In the genomic region with DNA sequence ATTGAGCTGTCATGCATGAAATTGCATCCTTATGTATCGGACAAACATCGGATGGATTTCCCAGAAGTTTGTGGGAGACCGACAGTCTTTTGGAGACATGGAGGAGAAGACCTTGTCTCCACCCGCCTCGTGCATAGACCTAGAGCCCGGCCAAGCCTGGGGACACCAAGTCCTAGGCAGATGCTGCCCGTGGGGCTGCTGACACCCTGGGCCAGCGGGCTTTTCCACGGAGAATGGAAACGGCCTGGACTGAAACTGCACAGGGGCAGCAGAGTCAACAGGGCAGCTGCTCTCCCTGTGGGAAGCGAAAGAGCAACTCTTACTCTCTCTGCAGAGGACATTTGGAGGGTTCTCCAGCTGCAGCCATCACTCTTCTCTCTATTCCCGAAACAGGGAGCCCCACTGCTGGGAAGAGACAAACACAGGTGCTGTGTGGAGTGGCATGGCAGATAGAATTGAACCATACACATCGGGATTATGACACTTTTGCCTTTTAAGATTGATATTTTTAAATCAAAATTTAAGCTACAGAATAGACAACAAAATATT, we compare ENCODE assay signal across 14 cellular contexts.
DNase-seq lines count a peak whose midpoint lies in the region; ATAC-seq and TF ChIP-seq lines count a peak whose summit lies in the region.
"Had no signal": no experiment of that assay in that cellular context is flagged by ENCODE, and none has a peak within 500 bp of the region (broad histone marks: within the 10 kb centered on the region; RNA-seq: fewer than 3 reads in every experiment).

No MANE protein-coding gene starts in this region.

- H3K4me2 ChIP-seq in GM23248 (ENCODE audit: unreplicated experiment) (peak overlapping the region; percentile 100), PC-3 (ENCODE audit: low read length) (peak overlapping the region; percentile 74)

- H3K27me3 Mint-ChIP-seq in activated CD4-positive, alpha-beta T cell treated with anti-CD3 and anti-CD28 coated beads, Interleukin-2, amount 10 ng/mL, durations not matched to agents 7 days and 5 days: no peaks in the 10 kb centered on the region
- H3K27me3 Mint-ChIP-seq: stimulated activated memory B cell treated with anti-CD40 and anti-IgM and Interleukin-4, amounts not matched to agents 10 μg/mL and 1 μg/mL and 100 μg/mL, for 72 hours had no signal

- H3K9me2 ChIP-seq in GM23248 (ENCODE audit: insufficient read depth) (no peaks in the 10 kb centered on the region), PC-3 (replicated peaks; ENCODE audit: low read length) (no peaks in the 10 kb centered on the region)

- intact Hi-C loops in PC-3 (cut with micrococcal nuclease): no loop called here

- H3K27ac ChIP-seq in GM23248: no peak overlapping the region
- H3K27ac ChIP-seq in PC-3 (ENCODE audit: low read length): no peak overlapping the region
- no peak overlapping the region for H3K27ac ChIP-seq in stomach smooth muscle (ENCODE audit: low read length)

- peak overlapping the region; percentile 98 for H2AFZ ChIP-seq in GM23248
- peak overlapping the region; percentile 60; the same call in 1 of the 2 replicates for H2AFZ ChIP-seq in PC-3 (ENCODE audit: low read length)

- ATAC-seq in PC-3 (no peak), GM18520 (IDR thresholded peaks at IDR 0.05; ENCODE audit: unreplicated experiment) (no peak), GM21447 (IDR thresholded peaks at IDR 0.05; ENCODE audit: unreplicated experiment) (no peak)
- ATAC-seq: HCT116; stimulated activated memory B cell treated with anti-CD40 and anti-IgM and Interleukin-4, amounts not matched to agents 10 μg/mL and 1 μg/mL and 100 μg/mL, for 72 hours had no signal

- peaks cover 3% of the 10 kb centered on the region for H3K4me1 Mint-ChIP-seq in activated CD4-positive, alpha-beta T cell treated with anti-CD3 and anti-CD28 coated beads, Interleukin-2, amount 10 ng/mL, durations not matched to agents 7 days and 5 days
- H3K4me1 Mint-ChIP-seq: neural crest cell; stimulated activated memory B cell treated with anti-CD40 and anti-IgM and Interleukin-4, amounts not matched to agents 10 μg/mL and 1 μg/mL and 100 μg/mL, for 72 hours had no signal

- H3K27ac Mint-ChIP-seq in activated CD4-positive, alpha-beta T cell treated with anti-CD3 and anti-CD28 coated beads, Interleukin-2, amount 10 ng/mL, durations not matched to agents 7 days and 5 days: no peak overlapping the region
- H3K27ac Mint-ChIP-seq: stimulated activated memory B cell treated with anti-CD40 and anti-IgM and Interleukin-4, amounts not matched to agents 10 μg/mL and 1 μg/mL and 100 μg/mL, for 72 hours had no signal

- H3K9me3 ChIP-seq in GM23248 (ENCODE audit: low read depth): no peaks in the 10 kb centered on the region
- H3K9me3 ChIP-seq in PC-3 (ENCODE audit: low read length): no peaks in the 10 kb centered on the region
- H3K9me3 ChIP-seq in stomach smooth muscle (ENCODE audit: control insufficient read depth in 2 of 2, low read length in 2 of 2): no peaks in the 10 kb centered on the region

- H3K4me3 Mint-ChIP-seq in activated CD4-positive, alpha-beta T cell treated with anti-CD3 and anti-CD28 coated beads, Interleukin-2, amount 10 ng/mL, durations not matched to agents 7 days and 5 days: no peak overlapping the region
- H3K4me3 Mint-ChIP-seq: neural crest cell; stimulated activated memory B cell treated with anti-CD40 and anti-IgM and Interleukin-4, amounts not matched to agents 10 μg/mL and 1 μg/mL and 100 μg/mL, for 72 hours had no signal

- H3K27me3 ChIP-seq in GM23248 (replicated peaks; ENCODE audit: insufficient read depth): no peaks in the 10 kb centered on the region
- H3K27me3 ChIP-seq in PC-3 (ENCODE audit: low read length): no peaks in the 10 kb centered on the region
- no peaks in the 10 kb centered on the region for H3K27me3 ChIP-seq in stomach smooth muscle (ENCODE audit: control insufficient read depth in 1 of 2, insufficient read depth in 2 of 2, low read length in 2 of 2)

- H3K36me3 ChIP-seq in GM23248 (ENCODE audit: low read depth) (no peaks in the 10 kb centered on the region), PC-3 (ENCODE audit: low read depth, low read length) (no peaks in the 10 kb centered on the region), stomach smooth muscle (ENCODE audit: control insufficient read depth in 2 of 2, insufficient read depth in 2 of 2, low read length in 2 of 2) (no peaks in the 10 kb centered on the region)

- H3K4me1 ChIP-seq in GM23248 (ENCODE audit: insufficient read depth) (no peaks in the 10 kb centered on the region), PC-3 (ENCODE audit: insufficient read depth, low read length) (no peaks in the 10 kb centered on the region), stomach smooth muscle (ENCODE audit: control insufficient read depth, insufficient read depth, low read length) (peaks cover 12% of the 10 kb centered on the region)

- WGBS in GM23248 (ENCODE audit: low coverage in 1 of 2, low lambda C conversion rate in 2 of 2, missing lambda C conversion rate in 2 of 2), 2 experiments: 2 to 3% methylated on average over 13 of the region's 13 CpGs

- H3K4me3 ChIP-seq in GM23248 (peak overlapping the region; percentile 86), PC-3 (ENCODE audit: low read length) (peak overlapping the region; percentile 61), stomach smooth muscle (ENCODE audit: low read length in 2 of 2) (peak overlapping the region; percentile 62 to 71)

- H4K20me1 ChIP-seq in GM23248 (ENCODE audit: insufficient read depth): no peaks in the 10 kb centered on the region
- H4K20me1 ChIP-seq in PC-3 (ENCODE audit: low read length): no peaks in the 10 kb centered on the region

- in situ Hi-C loops in GM23248 (cut with MboI): no loop called here

- CTCF ChIA-PET in PC-3 (lab: Charles Lee): no interaction called here
- CTCF ChIA-PET in activated CD4-positive, alpha-beta T cell treated with anti-CD3 and anti-CD28 coated beads, Interleukin-2, amount 10 ng/mL, durations not matched to agents 7 days and 5 days (lab: Charles Lee): no interaction called here

- DNase-seq in GM23248: peak; percentile 49
- DNase-seq in PC-3: no peak
- DNase-seq in fibroblast of peridontal ligament (ENCODE audit: extremely low read depth): peak; percentile 13
- DNase-seq in activated CD4-positive, alpha-beta T cell treated with anti-CD3 and anti-CD28 coated beads, Interleukin-2, amount 10 ng/mL, durations not matched to agents 7 days and 5 days: no peak
- DNase-seq: activated naive CD4-positive, alpha-beta T cell treated with anti-CD3 and anti-CD28 coated beads, Interleukin-2, amount 50 U/mL, for 16 hours; cerebellar nuclear complex; Karpas-422; NCI-H524 had no signal

- H3F3A ChIP-seq in GM23248 (ENCODE audit: insufficient read depth) (no peaks in the 10 kb centered on the region), PC-3 (ENCODE audit: low read length, unreplicated experiment) (no peaks in the 10 kb centered on the region)

- H3K79me2 ChIP-seq in GM23248 (ENCODE audit: insufficient read depth): no peaks in the 10 kb centered on the region
- H3K79me2 ChIP-seq in PC-3 (ENCODE audit: low read length): no peaks in the 10 kb centered on the region

- H3K36me3 Mint-ChIP-seq in activated CD4-positive, alpha-beta T cell treated with anti-CD3 and anti-CD28 coated beads, Interleukin-2, amount 10 ng/mL, durations not matched to agents 7 days and 5 days (ENCODE audit: low read depth): no peaks in the 10 kb centered on the region
- H3K36me3 Mint-ChIP-seq: stimulated activated memory B cell treated with anti-CD40 and anti-IgM and Interleukin-4, amounts not matched to agents 10 μg/mL and 1 μg/mL and 100 μg/mL, for 72 hours had no signal

- BruUV-seq in PC-3 (replicated peaks; lab: Mats Ljungman, UMichigan): no TSS peak

- no peak for TF ChIP-seq CTCF in PC-3 (conservative IDR thresholded peaks at IDR 0.05; ENCODE audit: low read depth, low read length)

- POLR2A ChIA-PET in PC-3 (lab: Charles Lee; ENCODE audit: unreplicated experiment): no interaction called here
- POLR2A ChIA-PET in activated CD4-positive, alpha-beta T cell treated with anti-CD3 and anti-CD28 coated beads, Interleukin-2, amount 10 ng/mL, durations not matched to agents 7 days and 5 days (lab: Charles Lee): no interaction called here

- H3K9ac ChIP-seq in GM23248 (peak overlapping the region; percentile 71), PC-3 (ENCODE audit: low read length) (no peak overlapping the region), stomach smooth muscle (ENCODE audit: low read length in 2 of 2) (peak overlapping the region in 1 of 2 donors; percentile 31)

- no peaks in the 10 kb centered on the region for H3K9me3 Mint-ChIP-seq in activated CD4-positive, alpha-beta T cell treated with anti-CD3 and anti-CD28 coated beads, Interleukin-2, amount 10 ng/mL, durations not matched to agents 7 days and 5 days
- H3K9me3 Mint-ChIP-seq: neural crest cell; stimulated activated memory B cell treated with anti-CD40 and anti-IgM and Interleukin-4, amounts not matched to agents 10 μg/mL and 1 μg/mL and 100 μg/mL, for 72 hours had no signal

Comparison
In these comparisons a context has a peak if more than half of its experiments do, and no peak if none do; other contexts are left out.
1. DNase-seq: peak in GM23248 (single experiment) and fibroblast of peridontal ligament (single experiment); none in PC-3 (single experiment) and activated CD4-positive, alpha-beta T cell treated with anti-CD3 and anti-CD28 coated beads, Interleukin-2, amount 10 ng/mL, durations not matched to agents 7 days and 5 days (single experiment).
2. Peak in every context shown above with its lines, with median percentiles within 50 percentile points of each other: H3K4me3 ChIP-seq.